1 cellular context compared by ENCODE assay signal in genomic region chr16:82063456-82064082, GRCh38.
TF ChIP-seq lines count a peak whose summit lies in the region.

No MANE protein-coding gene starts in this region.

TF ChIP-seq in HepG2, 621 proteins besides CTCF, POLR2A, EP300 and RAD21 (continues in another document):
- TF ChIP-seq ZNF414 (CRISPR knock-in tag; IDR thresholded peaks at IDR 0.05), result no peak
- TF ChIP-seq RNF219 (CRISPR knock-in tag; IDR thresholded peaks at IDR 0.05), result no peak
- no peak for TF ChIP-seq SOX13 (IDR thresholded peaks at IDR 0.05)
- peak in 1 of 2 experiments; percentile 29; a peak in 1 of 4 replicates for TF ChIP-seq SOX13 (CRISPR knock-in tag; conservative IDR thresholded peaks at IDR 0.05 in 1 of 2, IDR thresholded peaks at IDR 0.05 in 1 of 2)
- no peak for TF ChIP-seq ZNF639 (CRISPR knock-in tag; conservative IDR thresholded peaks at IDR 0.05)
- TF ChIP-seq SRY (CRISPR knock-in tag; IDR thresholded peaks at IDR 0.05), result no peak
- peak; percentile 19; the same call in 1 of the 2 replicates for TF ChIP-seq HNF4A (CRISPR knock-in tag; IDR thresholded peaks at IDR 0.05)
- TF ChIP-seq FOXA3 (CRISPR knock-in tag; IDR thresholded peaks at IDR 0.05), result 0 out of 2 replicates have a peak, but pooled peaks have one; percentile 29
- no peak for TF ChIP-seq CEBPG (CRISPR knock-in tag; IDR thresholded peaks at IDR 0.05)
- TF ChIP-seq ZNF451 (CRISPR knock-in tag; IDR thresholded peaks at IDR 0.05), result no peak
- TF ChIP-seq MED13 (CRISPR knock-in tag; IDR thresholded peaks at IDR 0.05), result no peak
- no peak for TF ChIP-seq FOXP1 (IDR thresholded peaks at IDR 0.05)
- TF ChIP-seq FOXP1 (CRISPR knock-in tag; IDR thresholded peaks at IDR 0.05), result peak; percentile 43; the same call in 1 of the 2 replicates
- no peak for TF ChIP-seq ZNF343 (CRISPR knock-in tag; IDR thresholded peaks at IDR 0.05)
- TF ChIP-seq ZNF431 (CRISPR knock-in tag; IDR thresholded peaks at IDR 0.05; ENCODE audit: borderline replicate concordance, low read depth), result no peak
- TF ChIP-seq, protein P1, sequence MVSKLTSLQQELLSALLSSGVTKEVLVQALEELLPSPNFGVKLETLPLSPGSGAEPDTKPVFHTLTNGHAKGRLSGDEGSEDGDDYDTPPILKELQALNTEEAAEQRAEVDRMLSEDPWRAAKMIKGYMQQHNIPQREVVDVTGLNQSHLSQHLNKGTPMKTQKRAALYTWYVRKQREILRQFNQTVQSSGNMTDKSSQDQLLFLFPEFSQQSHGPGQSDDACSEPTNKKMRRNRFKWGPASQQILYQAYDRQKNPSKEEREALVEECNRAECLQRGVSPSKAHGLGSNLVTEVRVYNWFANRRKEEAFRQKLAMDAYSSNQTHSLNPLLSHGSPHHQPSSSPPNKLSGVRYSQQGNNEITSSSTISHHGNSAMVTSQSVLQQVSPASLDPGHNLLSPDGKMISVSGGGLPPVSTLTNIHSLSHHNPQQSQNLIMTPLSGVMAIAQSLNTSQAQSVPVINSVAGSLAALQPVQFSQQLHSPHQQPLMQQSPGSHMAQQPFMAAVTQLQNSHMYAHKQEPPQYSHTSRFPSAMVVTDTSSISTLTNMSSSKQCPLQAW (CRISPR knock-in tag; IDR thresholded peaks at IDR 0.05), result peak; percentile 65; the same call in 1 of the 2 replicates
- TF ChIP-seq MED1 (CRISPR knock-in tag; IDR thresholded peaks at IDR 0.05), result 0 out of 2 replicates have a peak, but pooled peaks have one; percentile 11
- no peak for TF ChIP-seq ARNT2 (CRISPR knock-in tag; IDR thresholded peaks at IDR 0.05; ENCODE audit: low read depth)
- TF ChIP-seq HNRNPH1 (optimal IDR thresholded peaks at IDR 0.05; ENCODE audit: low read depth, low read length), result no peak
- no peak for TF ChIP-seq ZNF713 (CRISPR knock-in tag; IDR thresholded peaks at IDR 0.05)
- TF ChIP-seq SOX6 (IDR thresholded peaks at IDR 0.05), result no peak
- TF ChIP-seq SOX6 (CRISPR knock-in tag; IDR thresholded peaks at IDR 0.05), result peak; percentile 73
- TF ChIP-seq NRL (CRISPR knock-in tag; IDR thresholded peaks at IDR 0.05; ENCODE audit: borderline replicate concordance), result no peak
- TF ChIP-seq ZNF253 (CRISPR knock-in tag; IDR thresholded peaks at IDR 0.05; ENCODE audit: borderline replicate concordance), result no peak
- TF ChIP-seq ZNF230 (CRISPR knock-in tag; IDR thresholded peaks at IDR 0.05), result no peak
- TF ChIP-seq ZNF550 (CRISPR knock-in tag; IDR thresholded peaks at IDR 0.05; ENCODE audit: borderline replicate concordance), result no peak
- no peak for TF ChIP-seq ZNF101 (CRISPR knock-in tag; IDR thresholded peaks at IDR 0.05; ENCODE audit: borderline replicate concordance, low read depth)
- no peak for TF ChIP-seq NCOA5 (CRISPR knock-in tag; IDR thresholded peaks at IDR 0.05)
- TF ChIP-seq, protein P2, sequence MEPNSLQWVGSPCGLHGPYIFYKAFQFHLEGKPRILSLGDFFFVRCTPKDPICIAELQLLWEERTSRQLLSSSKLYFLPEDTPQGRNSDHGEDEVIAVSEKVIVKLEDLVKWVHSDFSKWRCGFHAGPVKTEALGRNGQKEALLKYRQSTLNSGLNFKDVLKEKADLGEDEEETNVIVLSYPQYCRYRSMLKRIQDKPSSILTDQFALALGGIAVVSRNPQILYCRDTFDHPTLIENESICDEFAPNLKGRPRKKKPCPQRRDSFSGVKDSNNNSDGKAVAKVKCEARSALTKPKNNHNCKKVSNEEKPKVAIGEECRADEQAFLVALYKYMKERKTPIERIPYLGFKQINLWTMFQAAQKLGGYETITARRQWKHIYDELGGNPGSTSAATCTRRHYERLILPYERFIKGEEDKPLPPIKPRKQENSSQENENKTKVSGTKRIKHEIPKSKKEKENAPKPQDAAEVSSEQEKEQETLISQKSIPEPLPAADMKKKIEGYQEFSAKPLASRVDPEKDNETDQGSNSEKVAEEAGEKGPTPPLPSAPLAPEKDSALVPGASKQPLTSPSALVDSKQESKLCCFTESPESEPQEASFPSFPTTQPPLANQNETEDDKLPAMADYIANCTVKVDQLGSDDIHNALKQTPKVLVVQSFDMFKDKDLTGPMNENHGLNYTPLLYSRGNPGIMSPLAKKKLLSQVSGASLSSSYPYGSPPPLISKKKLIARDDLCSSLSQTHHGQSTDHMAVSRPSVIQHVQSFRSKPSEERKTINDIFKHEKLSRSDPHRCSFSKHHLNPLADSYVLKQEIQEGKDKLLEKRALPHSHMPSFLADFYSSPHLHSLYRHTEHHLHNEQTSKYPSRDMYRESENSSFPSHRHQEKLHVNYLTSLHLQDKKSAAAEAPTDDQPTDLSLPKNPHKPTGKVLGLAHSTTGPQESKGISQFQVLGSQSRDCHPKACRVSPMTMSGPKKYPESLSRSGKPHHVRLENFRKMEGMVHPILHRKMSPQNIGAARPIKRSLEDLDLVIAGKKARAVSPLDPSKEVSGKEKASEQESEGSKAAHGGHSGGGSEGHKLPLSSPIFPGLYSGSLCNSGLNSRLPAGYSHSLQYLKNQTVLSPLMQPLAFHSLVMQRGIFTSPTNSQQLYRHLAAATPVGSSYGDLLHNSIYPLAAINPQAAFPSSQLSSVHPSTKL (CRISPR knock-in tag; IDR thresholded peaks at IDR 0.05), result peak; percentile 33; the same call in 1 of the 2 replicates
- TF ChIP-seq HOXA3 (CRISPR knock-in tag; IDR thresholded peaks at IDR 0.05), result 0 out of 2 replicates have a peak, but pooled peaks have one; percentile 39
- TF ChIP-seq DR1 (CRISPR knock-in tag; IDR thresholded peaks at IDR 0.05), result no peak
- no peak for TF ChIP-seq ZNF768 (CRISPR knock-in tag; IDR thresholded peaks at IDR 0.05)
- TF ChIP-seq FOXJ3 (CRISPR knock-in tag; IDR thresholded peaks at IDR 0.05; ENCODE audit: borderline replicate concordance), result 0 out of 2 replicates have a peak, but pooled peaks have one; percentile 42
- no peak for TF ChIP-seq KAT8 (CRISPR knock-in tag; IDR thresholded peaks at IDR 0.05)
- no peak for TF ChIP-seq THAP11 (CRISPR knock-in tag; IDR thresholded peaks at IDR 0.05)
- TF ChIP-seq, protein P3, sequence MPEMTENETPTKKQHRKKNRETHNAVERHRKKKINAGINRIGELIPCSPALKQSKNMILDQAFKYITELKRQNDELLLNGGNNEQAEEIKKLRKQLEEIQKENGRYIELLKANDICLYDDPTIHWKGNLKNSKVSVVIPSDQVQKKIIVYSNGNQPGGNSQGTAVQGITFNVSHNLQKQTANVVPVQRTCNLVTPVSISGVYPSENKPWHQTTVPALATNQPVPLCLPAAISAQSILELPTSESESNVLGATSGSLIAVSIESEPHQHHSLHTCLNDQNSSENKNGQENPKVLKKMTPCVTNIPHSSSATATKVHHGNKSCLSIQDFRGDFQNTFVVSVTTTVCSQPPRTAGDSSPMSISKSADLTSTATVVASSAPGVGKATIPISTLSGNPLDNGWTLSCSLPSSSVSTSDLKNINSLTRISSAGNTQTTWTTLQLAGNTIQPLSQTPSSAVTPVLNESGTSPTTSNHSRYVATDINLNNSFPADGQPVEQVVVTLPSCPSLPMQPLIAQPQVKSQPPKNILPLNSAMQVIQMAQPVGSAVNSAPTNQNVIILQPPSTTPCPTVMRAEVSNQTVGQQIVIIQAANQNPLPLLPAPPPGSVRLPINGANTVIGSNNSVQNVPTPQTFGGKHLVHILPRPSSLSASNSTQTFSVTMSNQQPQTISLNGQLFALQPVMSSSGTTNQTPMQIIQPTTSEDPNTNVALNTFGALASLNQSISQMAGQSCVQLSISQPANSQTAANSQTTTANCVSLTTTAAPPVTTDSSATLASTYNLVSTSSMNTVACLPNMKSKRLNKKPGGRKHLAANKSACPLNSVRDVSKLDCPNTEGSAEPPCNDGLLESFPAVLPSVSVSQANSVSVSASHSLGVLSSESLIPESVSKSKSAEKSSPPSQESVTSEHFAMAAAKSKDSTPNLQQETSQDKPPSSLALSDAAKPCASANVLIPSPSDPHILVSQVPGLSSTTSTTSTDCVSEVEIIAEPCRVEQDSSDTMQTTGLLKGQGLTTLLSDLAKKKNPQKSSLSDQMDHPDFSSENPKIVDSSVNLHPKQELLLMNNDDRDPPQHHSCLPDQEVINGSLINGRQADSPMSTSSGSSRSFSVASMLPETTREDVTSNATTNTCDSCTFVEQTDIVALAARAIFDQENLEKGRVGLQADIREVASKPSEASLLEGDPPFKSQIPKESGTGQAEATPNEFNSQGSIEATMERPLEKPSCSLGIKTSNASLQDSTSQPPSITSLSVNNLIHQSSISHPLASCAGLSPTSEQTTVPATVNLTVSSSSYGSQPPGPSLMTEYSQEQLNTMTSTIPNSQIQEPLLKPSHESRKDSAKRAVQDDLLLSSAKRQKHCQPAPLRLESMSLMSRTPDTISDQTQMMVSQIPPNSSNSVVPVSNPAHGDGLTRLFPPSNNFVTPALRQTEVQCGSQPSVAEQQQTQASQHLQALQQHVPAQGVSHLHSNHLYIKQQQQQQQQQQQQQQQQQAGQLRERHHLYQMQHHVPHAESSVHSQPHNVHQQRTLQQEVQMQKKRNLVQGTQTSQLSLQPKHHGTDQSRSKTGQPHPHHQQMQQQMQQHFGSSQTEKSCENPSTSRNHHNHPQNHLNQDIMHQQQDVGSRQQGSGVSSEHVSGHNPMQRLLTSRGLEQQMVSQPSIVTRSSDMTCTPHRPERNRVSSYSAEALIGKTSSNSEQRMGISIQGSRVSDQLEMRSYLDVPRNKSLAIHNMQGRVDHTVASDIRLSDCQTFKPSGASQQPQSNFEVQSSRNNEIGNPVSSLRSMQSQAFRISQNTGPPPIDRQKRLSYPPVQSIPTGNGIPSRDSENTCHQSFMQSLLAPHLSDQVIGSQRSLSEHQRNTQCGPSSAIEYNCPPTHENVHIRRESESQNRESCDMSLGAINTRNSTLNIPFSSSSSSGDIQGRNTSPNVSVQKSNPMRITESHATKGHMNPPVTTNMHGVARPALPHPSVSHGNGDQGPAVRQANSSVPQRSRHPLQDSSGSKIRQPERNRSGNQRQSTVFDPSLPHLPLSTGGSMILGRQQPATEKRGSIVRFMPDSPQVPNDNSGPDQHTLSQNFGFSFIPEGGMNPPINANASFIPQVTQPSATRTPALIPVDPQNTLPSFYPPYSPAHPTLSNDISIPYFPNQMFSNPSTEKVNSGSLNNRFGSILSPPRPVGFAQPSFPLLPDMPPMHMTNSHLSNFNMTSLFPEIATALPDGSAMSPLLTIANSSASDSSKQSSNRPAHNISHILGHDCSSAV (CRISPR knock-in tag; IDR thresholded peaks at IDR 0.05; ENCODE audit: borderline replicate concordance), result no peak
- TF ChIP-seq ZXDC (CRISPR knock-in tag; IDR thresholded peaks at IDR 0.05), result peak; percentile 49; the same call in 1 of the 2 replicates
- peak; percentile 46; the same call in 1 of the 2 replicates for TF ChIP-seq FOXP4 (CRISPR knock-in tag; IDR thresholded peaks at IDR 0.05)
